Comparison of ENCODE assay signal across 2 cellular contexts in genomic region chrX:32933548-32933947, GRCh38.
TF ChIP-seq lines count a peak whose summit lies in the region.

No MANE protein-coding gene starts in this region.

TF ChIP-seq in SK-N-SH treated with all-trans-retinoic acid at 6 μM for 48 hours, 23 proteins besides CTCF, POLR2A, EP300 and RAD21 (continued from another document):
- TF ChIP-seq TSHZ2 (CRISPR knock-in tag; IDR thresholded peaks at IDR 0.05) (no peak), TOX (CRISPR knock-in tag; IDR thresholded peaks at IDR 0.05; ENCODE audit: borderline replicate concordance) (no peak), ISL1 (CRISPR knock-in tag; IDR thresholded peaks at IDR 0.05) (no peak), ZFP30 (CRISPR knock-in tag; IDR thresholded peaks at IDR 0.05) (no peak), PPARA (CRISPR knock-in tag; IDR thresholded peaks at IDR 0.05; ENCODE audit: borderline replicate concordance) (no peak), ZNF70 (CRISPR knock-in tag; IDR thresholded peaks at IDR 0.05) (no peak), GLIS3 (CRISPR knock-in tag; IDR thresholded peaks at IDR 0.05) (no peak), RARB (CRISPR knock-in tag; IDR thresholded peaks at IDR 0.05) (no peak), BACH2 (CRISPR knock-in tag; IDR thresholded peaks at IDR 0.05; ENCODE audit: borderline replicate concordance) (no peak), CSDC2 (CRISPR knock-in tag; IDR thresholded peaks at IDR 0.05) (no peak), ARNTL (CRISPR knock-in tag; IDR thresholded peaks at IDR 0.05; ENCODE audit: borderline replicate concordance, low read depth) (no peak)
- TF ChIP-seq, protein P1, sequence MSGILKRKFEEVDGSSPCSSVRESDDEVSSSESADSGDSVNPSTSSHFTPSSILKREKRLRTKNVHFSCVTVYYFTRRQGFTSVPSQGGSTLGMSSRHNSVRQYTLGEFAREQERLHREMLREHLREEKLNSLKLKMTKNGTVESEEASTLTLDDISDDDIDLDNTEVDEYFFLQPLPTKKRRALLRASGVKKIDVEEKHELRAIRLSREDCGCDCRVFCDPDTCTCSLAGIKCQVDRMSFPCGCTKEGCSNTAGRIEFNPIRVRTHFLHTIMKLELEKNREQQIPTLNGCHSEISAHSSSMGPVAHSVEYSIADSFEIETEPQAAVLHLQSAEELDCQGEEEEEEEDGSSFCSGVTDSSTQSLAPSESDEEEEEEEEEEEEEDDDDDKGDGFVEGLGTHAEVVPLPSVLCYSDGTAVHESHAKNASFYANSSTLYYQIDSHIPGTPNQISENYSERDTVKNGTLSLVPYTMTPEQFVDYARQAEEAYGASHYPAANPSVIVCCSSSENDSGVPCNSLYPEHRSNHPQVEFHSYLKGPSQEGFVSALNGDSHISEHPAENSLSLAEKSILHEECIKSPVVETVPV (CRISPR knock-in tag; IDR thresholded peaks at IDR 0.05), result no peak

TF ChIP-seq in HEK293, 187 proteins besides CTCF, POLR2A, EP300 and RAD21 (continued from another document):
- TF ChIP-seq ZNF398 (tag by site-specific recombination; IDR thresholded peaks at IDR 0.05) (no peak), EGR2 (tag by site-specific recombination; IDR thresholded peaks at IDR 0.05; ENCODE audit: low read depth) (no peak), KLF16 (tag by site-specific recombination; IDR thresholded peaks at IDR 0.05) (no peak), ZNF335 (tag by site-specific recombination; conservative IDR thresholded peaks at IDR 0.05) (no peak), ZNF280C (tag by site-specific recombination; IDR thresholded peaks at IDR 0.05) (no peak), ZNF433 (tag by site-specific recombination; IDR thresholded peaks at IDR 0.05; ENCODE audit: low read depth) (no peak)
